10 cellular contexts compared by ENCODE assay signal in genomic region chr6:154403803-154404202, GRCh38. TPM values are rescaled to one million over a fixed set of nuclear protein-coding genes. Genes with fewer than 3 reads are reported as not detected.
A peak's percentile ranks its signal among the peaks of the same experiment; 100 is the strongest.
DNase-seq lines count a peak whose midpoint lies in the region; ATAC-seq and TF ChIP-seq lines count a peak whose summit lies in the region.
"Had no signal": no experiment of that assay in that cellular context is flagged by ENCODE, and none has a peak within 500 bp of the region (broad histone marks: within the 10 kb centered on the region; RNA-seq: fewer than 3 reads in every experiment).

No MANE protein-coding gene starts in this region.

- peaks cover 0 to 8% of the 10 kb centered on the region in 2 donors for H3K36me3 ChIP-seq in esophagus (ENCODE audit: control insufficient read depth in 2 of 2, insufficient read depth in 2 of 2, low read length in 1 of 2)

- H3K4me1 Mint-ChIP-seq in progenitor cell of endocrine pancreas (ENCODE audit: low read depth): no peaks in the 10 kb centered on the region
- H3K4me1 Mint-ChIP-seq: activated naive CD8-positive, alpha-beta T cell treated with anti-CD3 and anti-CD28 coated beads, Interleukin-2, amount 10 ng/mL, durations not matched to agents 7 days and 5 days had no signal

- H3K27me3 Mint-ChIP-seq in progenitor cell of endocrine pancreas: no peaks in the 10 kb centered on the region

- H3K27me3 ChIP-seq in esophagus (ENCODE audit: control insufficient read depth in 1 of 2, insufficient read depth in 2 of 2, low read length in 2 of 2): no peaks in the 10 kb centered on the region

- H3K9me3 ChIP-seq in esophagus (ENCODE audit: control insufficient read depth in 2 of 2, insufficient read depth in 1 of 2, low read depth in 1 of 2, low read length in 1 of 2): no peaks in the 10 kb centered on the region

- WGBS in esophagus, 2 donors: 21 to 25% methylated on average over 3 of the region's 3 CpGs

- no peak for ATAC-seq in HG03108 (IDR thresholded peaks at IDR 0.05; ENCODE audit: unreplicated experiment)
- ATAC-seq: T-cell had no signal

- no peak overlapping the region for H3K4me3 Mint-ChIP-seq in progenitor cell of endocrine pancreas (ENCODE audit: low read depth)
- H3K4me3 Mint-ChIP-seq: activated naive CD8-positive, alpha-beta T cell treated with anti-CD3 and anti-CD28 coated beads, Interleukin-2, amount 10 ng/mL, durations not matched to agents 7 days and 5 days; T-cell had no signal

- H3K36me3 Mint-ChIP-seq in progenitor cell of endocrine pancreas (ENCODE audit: insufficient read depth): peaks cover 29% of the 10 kb centered on the region
- H3K36me3 Mint-ChIP-seq: activated naive CD8-positive, alpha-beta T cell treated with anti-CD3 and anti-CD28 coated beads, Interleukin-2, amount 10 ng/mL, durations not matched to agents 7 days and 5 days; T-cell had no signal

- TF ChIP-seq CTCF in retinal pigment epithelial cell (conservative IDR thresholded peaks at IDR 0.05; ENCODE audit: low read depth, low read length) (no peak), progenitor cell of endocrine pancreas (IDR thresholded peaks at IDR 0.05; ENCODE audit: unreplicated experiment) (no peak)

- H3K27ac Mint-ChIP-seq in progenitor cell of endocrine pancreas: no peak overlapping the region
- H3K27ac Mint-ChIP-seq: activated naive CD8-positive, alpha-beta T cell treated with anti-CD3 and anti-CD28 coated beads, Interleukin-2, amount 10 ng/mL, durations not matched to agents 7 days and 5 days; T-cell had no signal

- H3K4me1 ChIP-seq in esophagus (ENCODE audit: control insufficient read depth in 2 of 2, insufficient read depth in 2 of 2, low read length in 1 of 2): peaks cover 0 to 3% of the 10 kb centered on the region in 2 donors

- no peak overlapping the region for H3K4me3 ChIP-seq in esophagus (ENCODE audit: low read depth in 1 of 2, low read length in 2 of 2)
- no peak overlapping the region for H3K4me3 ChIP-seq in retinal pigment epithelial cell (ENCODE audit: low read length)

- DNase-seq in GM04504 (ENCODE audit: low read depth): peak; percentile 37
- DNase-seq in NCI-H2029 treated with DMSO at 0.1 percent for 48 hours (lab: John Stamatoyannopoulos, UW): peak; percentile 52
- DNase-seq in retinal pigment epithelial cell (ENCODE audit: low read depth): peak; percentile 43
- DNase-seq in putamen (ENCODE audit: low spot score): no peak
- no peak for DNase-seq in progenitor cell of endocrine pancreas (ENCODE audit: low spot score, unreplicated experiment)
- DNase-seq in NCI-H524 treated with DMSO at 0.1 percent for 48 hours (lab: John Stamatoyannopoulos, UW): no peak
- DNase-seq: activated naive CD8-positive, alpha-beta T cell treated with anti-CD3 and anti-CD28 coated beads, Interleukin-2, amount 10 ng/mL, durations not matched to agents 7 days and 5 days; T-cell had no signal

- H3K27ac ChIP-seq in esophagus (ENCODE audit: low read depth in 2 of 2, low read length in 1 of 2): peak overlapping the region; percentile 48 to 71

- no peaks in the 10 kb centered on the region for H3K9me3 Mint-ChIP-seq in progenitor cell of endocrine pancreas (ENCODE audit: low read depth)
- H3K9me3 Mint-ChIP-seq: activated naive CD8-positive, alpha-beta T cell treated with anti-CD3 and anti-CD28 coated beads, Interleukin-2, amount 10 ng/mL, durations not matched to agents 7 days and 5 days; T-cell had no signal

RNA-seq across cellular contexts. Expression of gene IPCEF1, which starts 47.2 kb away (rescaled TPM):
- under 1 TPM; 0.35 to 0.65 TPM for polyA plus RNA-seq in esophagus
- 0.77 and 1.4 TPM in 2 replicates for total RNA-seq in progenitor cell of endocrine pancreas

Comparison
In these comparisons a context has a peak if more than half of its experiments do, and no peak if none do; other contexts are left out.
1. DNase-seq: peak in GM04504 (single experiment), NCI-H2029 treated with DMSO at 0.1 percent for 48 hours (single experiment) and retinal pigment epithelial cell (single experiment); none in putamen (single experiment), progenitor cell of endocrine pancreas (single experiment) and NCI-H524 treated with DMSO at 0.1 percent for 48 hours (single experiment).